In the genomic region with DNA sequence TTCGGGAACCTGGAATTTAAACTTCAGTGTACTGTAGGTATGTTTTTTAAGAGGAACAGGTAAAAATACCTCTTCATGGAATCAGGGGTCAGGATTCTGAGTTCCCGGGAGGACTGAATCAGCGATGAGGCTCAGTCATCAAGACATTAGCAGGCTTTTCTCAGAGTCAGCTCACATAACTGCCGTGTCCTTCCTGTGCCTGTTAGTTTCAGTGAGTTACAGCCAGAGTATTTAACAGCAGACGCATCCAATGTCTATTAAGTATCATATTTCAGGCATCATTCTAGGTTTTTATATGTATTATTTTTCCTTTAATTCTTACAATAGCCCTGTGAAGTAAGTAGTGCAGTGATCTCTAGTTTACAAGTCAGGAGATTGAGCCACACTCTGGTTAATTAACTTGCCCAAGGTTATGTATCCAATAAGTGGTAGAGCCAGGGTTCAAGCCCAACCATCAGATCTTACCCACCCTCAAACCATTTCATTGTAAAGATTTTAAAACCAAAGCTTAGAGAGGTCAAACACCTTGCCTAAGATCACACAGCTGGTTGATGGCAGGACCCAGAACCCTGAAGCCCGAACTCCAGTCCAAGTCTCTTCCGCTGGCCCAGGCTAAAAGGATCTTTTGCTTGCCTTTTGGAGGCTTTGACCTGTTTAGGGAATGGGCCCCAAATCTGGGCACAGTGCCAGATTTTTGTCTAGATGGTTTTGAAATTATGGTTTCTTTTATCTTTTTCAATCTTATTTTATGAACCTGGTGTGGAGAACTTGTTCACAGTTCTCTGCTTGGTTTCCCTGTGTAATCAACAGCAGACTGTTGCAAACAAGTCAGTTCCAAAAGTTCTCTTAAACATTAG, we compare ENCODE assay signal across 14 cellular contexts.
DNase-seq lines count a peak whose midpoint lies in the region; ATAC-seq and TF ChIP-seq lines count a peak whose summit lies in the region.
"Had no signal": no experiment of that assay in that cellular context is flagged by ENCODE, and none has a peak within 500 bp of the region (broad histone marks: within the 10 kb centered on the region; RNA-seq: fewer than 3 reads in every experiment).

No MANE protein-coding gene starts in this region.

- ATAC-seq in sciatic nerve: peak; percentile 18
- no peak for ATAC-seq in HG03520 (IDR thresholded peaks at IDR 0.05; ENCODE audit: unreplicated experiment)
- ATAC-seq: Right ventricle myocardium inferior had no signal

- H3K4me3 ChIP-seq in epithelial cell of esophagus (ENCODE audit: low read length): no peak overlapping the region
- H3K4me3 ChIP-seq in prostate gland: no peak overlapping the region
- H3K4me3 ChIP-seq: stomach had no signal

- TF ChIP-seq CTCF in epithelial cell of esophagus (IDR thresholded peaks at IDR 0.05; ENCODE audit: insufficient read depth, low read depth, low read length, missing control alignments): no peak
- TF ChIP-seq CTCF in prostate gland (IDR thresholded peaks at IDR 0.05): no peak

- DNase-seq in EH (ENCODE audit: low read depth): peak; percentile 90
- DNase-seq in NCI-H2227 (lab: John Stamatoyannopoulos, UW; ENCODE audit: unreplicated experiment): peak; percentile 19
- DNase-seq in epithelial cell of esophagus (ENCODE audit: low read depth): peak; percentile 84
- no peak for DNase-seq in sciatic nerve (ENCODE audit: low spot score)
- DNase-seq in prostate gland (ENCODE audit: low spot score): no peak
- no peak for DNase-seq in NCI-H1092 treated with DMSO at 0.1 percent for 48 hours (lab: John Stamatoyannopoulos, UW)
- no peak for DNase-seq in NCI-H187 treated with DMSO at 0.1 percent for 48 hours (lab: John Stamatoyannopoulos, UW)
- DNase-seq: activated naive CD4-positive, alpha-beta T cell treated with anti-CD3 and anti-CD28 coated beads, Interleukin-2, amount 10 ng/mL, durations not matched to agents 7 days and 5 days; NCI-H1092; NCI-H526; retina; stomach had no signal

- intact Hi-C loops in sciatic nerve (cut with DNase I) (no loop called here), prostate gland (cut with DNase I) (no loop called here)

- H3K27me3 ChIP-seq in prostate gland (replicated peaks; ENCODE audit: insufficient read depth): no peaks in the 10 kb centered on the region

- TF ChIP-seq POLR2A in prostate gland (IDR thresholded peaks at IDR 0.05): no peak

- 41% methylated on average over 7 of the region's 7 CpGs for WGBS in prostate gland

- H3K27ac ChIP-seq in prostate gland: no peak overlapping the region

- no peaks in the 10 kb centered on the region for H3K36me3 ChIP-seq in prostate gland
- H3K36me3 ChIP-seq: stomach had no signal

- H3K4me1 ChIP-seq in prostate gland (replicated peaks): no peaks in the 10 kb centered on the region
- H3K4me1 ChIP-seq: stomach had no signal

- H3K9me3 ChIP-seq in prostate gland: no peaks in the 10 kb centered on the region
- H3K9me3 ChIP-seq: stomach had no signal

Comparison
In these comparisons a context has a peak if more than half of its experiments do, and no peak if none do; other contexts are left out.
1. DNase-seq: peak in EH (single experiment), NCI-H2227 (single experiment) and epithelial cell of esophagus (single experiment); none in sciatic nerve (single experiment), prostate gland (single experiment), NCI-H1092 treated with DMSO at 0.1 percent for 48 hours (single experiment) and NCI-H187 treated with DMSO at 0.1 percent for 48 hours (single experiment).